ENCODE assay signal across 11 cellular contexts in the genomic region with DNA sequence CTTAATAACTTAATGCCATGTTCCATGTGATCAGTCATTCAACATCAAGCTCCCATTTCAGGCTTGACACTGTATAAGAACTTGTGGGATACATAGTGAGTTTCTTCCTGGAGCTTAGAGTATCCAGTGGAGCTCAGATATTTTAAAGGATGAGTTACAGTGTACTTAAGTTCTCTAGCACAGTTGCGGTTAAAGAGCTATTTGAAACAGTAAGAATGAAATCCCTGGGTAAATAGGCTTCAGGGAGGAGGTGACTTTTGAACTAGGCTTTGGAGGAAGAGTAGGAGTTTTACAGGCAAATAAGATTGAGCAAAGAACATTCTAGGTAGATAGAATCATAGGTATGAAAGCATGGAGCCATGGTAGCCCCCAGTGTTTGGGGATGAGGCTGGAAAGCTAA. TPM values are rescaled to one million over a fixed set of nuclear protein-coding genes. Genes with fewer than 3 reads are reported as not detected.
DNase-seq lines count a peak whose midpoint lies in the region; ATAC-seq, FAIRE-seq and TF ChIP-seq lines count a peak whose summit lies in the region.
"Had no signal": no experiment of that assay in that cellular context is flagged by ENCODE, and none has a peak within 500 bp of the region (broad histone marks: within the 10 kb centered on the region; RNA-seq: fewer than 3 reads in every experiment).

No MANE protein-coding gene starts in this region.

- peaks cover 67% of the 10 kb centered on the region for H3K4me1 Mint-ChIP-seq in activated T-cell treated with anti-CD3 and anti-CD28 coated beads, Interleukin-2, amount 50 U/mL, for 4 hours (ENCODE audit: low read depth)
- H3K4me1 Mint-ChIP-seq in T-cell = peaks cover 72 to 74% (median 74%) of the 10 kb centered on the region in 3 donors
- H3K4me1 Mint-ChIP-seq in stimulated activated naive B cell treated with anti-CD40 and anti-IgM and Interleukin-4, amounts not matched to agents 10 μg/mL and 1 μg/mL and 100 μg/mL, for 72 hours = peaks cover 37 to 71% of the 10 kb centered on the region in 2 donors

- CTCF ChIA-PET in T-cell (lab: Charles Lee) = interaction anchor here in 1 of 2 donors (0.6 to 1.1 kb wide), 4 partner anchors 16 to 184 kb away, joined by 3 to 5 read pairs (median 5); a partner anchor contains a TSS

- H3K36me3 ChIP-seq in kidney (ENCODE audit: control insufficient read depth in 1 of 2, insufficient read depth in 2 of 2, low read length in 2 of 2) = no peaks in the 10 kb centered on the region

- no peak overlapping the region for H3K9ac ChIP-seq in kidney (ENCODE audit: low read length in 2 of 2)

- peak overlapping the region; percentile 2 to 57 for H3K27ac ChIP-seq in kidney (ENCODE audit: low read depth in 2 of 2, low read length in 2 of 2)

- H3K27me3 Mint-ChIP-seq in activated T-cell treated with anti-CD3 and anti-CD28 coated beads, Interleukin-2, amount 50 U/mL, for 4 hours (ENCODE audit: low read depth) = no peaks in the 10 kb centered on the region
- H3K27me3 Mint-ChIP-seq in T-cell = no peaks in the 10 kb centered on the region
- no peaks in the 10 kb centered on the region for H3K27me3 Mint-ChIP-seq in stimulated activated naive B cell treated with anti-CD40 and anti-IgM and Interleukin-4, amounts not matched to agents 10 μg/mL and 1 μg/mL and 100 μg/mL, for 72 hours

- H3K36me3 Mint-ChIP-seq in activated T-cell treated with anti-CD3 and anti-CD28 coated beads, Interleukin-2, amount 50 U/mL, for 4 hours (ENCODE audit: insufficient read depth) = peaks cover 12% of the 10 kb centered on the region
- peaks cover 13% of the 10 kb centered on the region for H3K36me3 Mint-ChIP-seq in T-cell
- H3K36me3 Mint-ChIP-seq in stimulated activated naive B cell treated with anti-CD40 and anti-IgM and Interleukin-4, amounts not matched to agents 10 μg/mL and 1 μg/mL and 100 μg/mL, for 72 hours = peaks cover 22 to 44% of the 10 kb centered on the region in 2 donors

- intact Hi-C loops in kidney (cut with DNase I) = no loop called here

- POLR2A ChIA-PET in T-cell (lab: Charles Lee) = interaction anchor here (0.6 to 1.2 kb wide), 5 partner anchors 9 to 155 kb away, joined by 3 to 5 read pairs (median 3); no protein-coding TSS in a partner anchor

- H3K27ac Mint-ChIP-seq in T-cell = peak overlapping the region; percentile 9 to 62
- H3K27ac Mint-ChIP-seq in stimulated activated naive B cell treated with anti-CD40 and anti-IgM and Interleukin-4, amounts not matched to agents 10 μg/mL and 1 μg/mL and 100 μg/mL, for 72 hours = no peak overlapping the region

- H3K4me1 ChIP-seq in kidney (ENCODE audit: control insufficient read depth in 1 of 2, insufficient read depth in 1 of 2, low read depth in 1 of 2, low read length in 2 of 2) = peaks cover 34 to 41% of the 10 kb centered on the region in 2 donors

- peak overlapping the region; percentile 12 for H3K4me3 Mint-ChIP-seq in activated T-cell treated with anti-CD3 and anti-CD28 coated beads, Interleukin-2, amount 50 U/mL, for 4 hours
- H3K4me3 Mint-ChIP-seq in T-cell = peak overlapping the region in 1 of 3 donors; percentile 28
- peak overlapping the region; percentile 1 to 33 for H3K4me3 Mint-ChIP-seq in stimulated activated naive B cell treated with anti-CD40 and anti-IgM and Interleukin-4, amounts not matched to agents 10 μg/mL and 1 μg/mL and 100 μg/mL, for 72 hours

- no peak overlapping the region for H3K4me3 ChIP-seq in kidney (ENCODE audit: low read length in 2 of 2)
- H3K4me3 ChIP-seq: skin epidermis had no signal

- ATAC-seq in activated T-cell treated with anti-CD3 and anti-CD28 coated beads, Interleukin-2, amount 50 U/mL, for 4 hours = no peak
- ATAC-seq in T-cell (replicated peaks in 1 of 4) (no peak), HG03135 (IDR thresholded peaks at IDR 0.05; ENCODE audit: unreplicated experiment) (no peak)
- ATAC-seq in stimulated activated naive B cell treated with anti-CD40 and anti-IgM and Interleukin-4, amounts not matched to agents 10 μg/mL and 1 μg/mL and 100 μg/mL, for 72 hours (replicated peaks) = no peak

- H3K9me3 ChIP-seq in kidney (ENCODE audit: control insufficient read depth in 1 of 2, low read length in 2 of 2) = no peaks in the 10 kb centered on the region

- no peak for TF ChIP-seq CTCF in kidney (IDR thresholded peaks at IDR 0.05; ENCODE audit: borderline replicate concordance, extremely low read depth, insufficient read depth)

- H3K9me3 Mint-ChIP-seq in activated T-cell treated with anti-CD3 and anti-CD28 coated beads, Interleukin-2, amount 50 U/mL, for 4 hours = no peaks in the 10 kb centered on the region
- no peaks in the 10 kb centered on the region for H3K9me3 Mint-ChIP-seq in T-cell
- H3K9me3 Mint-ChIP-seq in stimulated activated naive B cell treated with anti-CD40 and anti-IgM and Interleukin-4, amounts not matched to agents 10 μg/mL and 1 μg/mL and 100 μg/mL, for 72 hours = no peaks in the 10 kb centered on the region

- FAIRE-seq in kidney (lab: Jason Lieb, UNC) = no peak

- no peak for DNase-seq in activated T-cell treated with anti-CD3 and anti-CD28 coated beads, Interleukin-2, amount 50 U/mL, for 4 hours
- DNase-seq in activated T-cell treated with anti-CD3 and anti-CD28 coated beads, Interleukin-2, amount 50 U/mL, for 1 hour = no peak
- no peak for DNase-seq in T-cell
- no peak for DNase-seq in kidney
- no peak for DNase-seq in stimulated activated naive B cell treated with anti-CD40 and anti-IgM and Interleukin-4, amounts not matched to agents 10 μg/mL and 1 μg/mL and 100 μg/mL, for 72 hours
- DNase-seq in HuH-7.5 (ENCODE audit: low spot score) = no peak
- DNase-seq in NCI-H446 (lab: John Stamatoyannopoulos, UW) = no peak
- DNase-seq: GDM1, OCI-M1 had no signal

RNA-seq across cellular contexts. Expression of a gene that starts 3.8 kb away (rescaled TPM):
- total RNA-seq in activated T-cell treated with anti-CD3 and anti-CD28 coated beads, Interleukin-2, amount 50 U/mL, for 4 hours = 10 to 100 TPM; 28.7 to 30.6 (median 30.5) TPM
- total RNA-seq in T-cell = 10 to 100 TPM; 34.5 to 43.6 (median 39.0) TPM
- 31.6 TPM for total RNA-seq in kidney
- polyA plus RNA-seq in kidney (ENCODE audit: insufficient read depth, low read depth, low replicate concordance) = 6.9 TPM

RNA-seq across cellular contexts. Expression of a gene that starts 36.3 kb away (rescaled TPM):
- 10 to 100 TPM; 72.3 to 82.9 (median 79.2) TPM for total RNA-seq in activated T-cell treated with anti-CD3 and anti-CD28 coated beads, Interleukin-2, amount 50 U/mL, for 4 hours
- total RNA-seq in T-cell = 10 to 100 TPM; 52.3 to 68.9 (median 66.5) TPM
- 147 TPM for total RNA-seq in kidney
- 161 TPM for polyA plus RNA-seq in kidney (ENCODE audit: insufficient read depth, low read depth, low replicate concordance)
